In the genomic region with DNA sequence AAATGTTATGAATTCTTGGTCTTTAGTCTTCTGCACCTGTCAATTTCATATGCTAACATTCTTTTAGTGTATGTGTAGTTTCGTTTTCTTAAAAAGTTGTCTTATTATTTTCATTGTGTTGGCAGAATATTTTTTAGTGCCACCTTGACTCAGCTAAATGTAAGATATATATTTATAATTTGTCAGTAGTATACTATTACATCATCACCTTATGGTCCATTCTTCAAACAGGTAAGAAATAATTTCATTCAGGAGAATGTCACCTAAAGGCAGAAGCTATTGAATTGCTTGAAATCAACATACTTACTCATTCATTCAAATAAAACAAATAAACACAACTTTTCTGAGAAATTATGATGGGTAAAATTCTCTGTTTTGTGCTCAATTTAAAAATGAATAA, we compare ENCODE assay signal across 31 cellular contexts.
"Had no signal": no experiment of that assay in that cellular context is flagged by ENCODE, and none has a peak within 500 bp of the region (broad histone marks: within the 10 kb centered on the region; RNA-seq: fewer than 3 reads in every experiment).

No MANE protein-coding gene starts in this region.

- DNase-seq: activated CD4-positive, alpha-beta memory T cell treated with anti-CD3 and anti-CD28 coated beads for 36 hours; activated CD4-positive, alpha-beta T cell treated with anti-CD3 and anti-CD28 coated beads for 4 hours; activated CD4-positive, alpha-beta T cell treated with anti-CD3 and anti-CD28 coated beads, Interleukin-2, amount 50 U/mL, for 1 hour; activated CD4-positive, CD25-positive, alpha-beta regulatory T cell treated with anti-CD3 and anti-CD28 coated beads, Interleukin-2, amount 50 U/mL, for 72 hours; activated CD8-positive, alpha-beta memory T cell treated with anti-CD3 and anti-CD28 coated beads, Interleukin-2, amount 50 U/mL, for 4 hours; activated naive CD4-positive, alpha-beta T cell treated with anti-CD3 and anti-CD28 coated beads, Interleukin-2, amount 10 ng/mL, durations not matched to agents 7 days and 5 days; activated naive CD8-positive, alpha-beta T cell treated with anti-CD3 and anti-CD28 coated beads, Interleukin-2, amount 50 U/mL, for 24 hours; activated T-cell treated with anti-CD3 and anti-CD28 coated beads for 4 hours; activated T-cell treated with anti-CD3 and anti-CD28 coated beads, Interleukin-2, amount 50 U/mL, for 4 hours; anterior cingulate cortex; caudate nucleus; cerebellar nuclear complex; Karpas-422; KBM-7; MG63; NCI-H1092; NCI-H146; NCI-H187; NCI-H2029 treated with DMSO at 0.1 percent for 48 hours; NCI-H2107; NCI-H2171; NCI-H510A; NCI-H526; NCI-H748 treated with DMSO at 0.1 percent for 48 hours; PC-9; SHP77; SJCRH30; T1000 had no signal

- ATAC-seq: activated naive CD8-positive, alpha-beta T cell treated with anti-CD3 and anti-CD28 coated beads, Interleukin-2, amount 50 U/mL, for 24 hours; activated T-cell treated with anti-CD3 and anti-CD28 coated beads, Interleukin-2, amount 50 U/mL, for 4 hours; WTC11 had no signal

- H3K9me3 ChIP-seq: MG63, SJCRH30 had no signal

- H3K27ac ChIP-seq: SK-N-MC had no signal

- H3K36me3 ChIP-seq: MG63, SJCRH30 had no signal

- H3K4me3 ChIP-seq: MG63, SJCRH30, SK-N-MC had no signal

- H3K27me3 ChIP-seq: MG63, SJCRH30 had no signal

- FAIRE-seq: bronchial epithelial cell had no signal
